ENCODE assay signal across 9 cellular contexts in the genomic region with DNA sequence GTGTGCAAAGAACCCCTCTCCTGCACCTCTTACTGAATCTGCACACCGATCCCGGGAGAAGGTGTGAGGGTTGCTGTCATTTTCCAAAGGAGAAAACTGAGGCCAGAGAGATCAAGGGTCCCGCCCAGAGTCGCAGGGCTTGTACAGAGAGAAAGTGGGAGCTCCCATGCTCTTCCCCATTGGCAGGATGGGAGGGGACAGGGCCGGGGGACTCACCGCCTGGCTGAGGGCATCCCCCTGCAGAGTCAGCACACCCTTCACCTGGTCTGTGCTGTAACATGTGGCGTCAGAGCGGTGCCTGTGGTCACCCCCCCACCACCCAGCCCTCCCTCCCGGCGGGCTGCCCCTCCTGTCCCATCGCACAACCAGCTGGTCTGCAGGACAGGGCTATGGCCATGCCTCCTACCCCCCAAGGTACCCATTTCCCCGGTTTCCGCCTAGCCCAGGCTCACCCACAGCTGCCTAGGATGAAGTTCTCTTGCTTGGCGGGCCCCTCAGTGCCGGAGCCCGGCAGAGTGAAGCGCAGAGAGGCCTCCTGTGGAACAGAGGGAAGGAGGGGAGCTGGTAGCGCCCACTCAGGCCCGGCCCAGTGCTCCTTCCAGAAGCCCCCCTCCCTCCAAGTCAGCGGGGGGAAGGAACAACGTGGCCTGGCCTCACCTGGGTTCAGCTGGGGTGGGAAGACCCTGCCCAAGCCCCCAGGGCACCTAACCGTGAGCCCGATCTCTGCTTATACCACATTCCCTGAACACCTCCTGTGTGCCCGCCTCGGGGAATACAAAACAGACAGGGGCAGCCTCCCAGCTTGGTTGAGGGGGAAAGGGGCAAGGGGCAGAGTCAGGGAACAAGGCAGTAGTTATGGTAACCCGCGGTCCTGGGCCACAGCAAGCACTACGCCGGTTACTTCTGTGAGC. TPM values are rescaled to one million over a fixed set of nuclear protein-coding genes. Genes with fewer than 3 reads are reported as not detected.
A peak's percentile ranks its signal among the peaks of the same experiment; 100 is the strongest.
DNase-seq lines count a peak whose midpoint lies in the region; ATAC-seq and TF ChIP-seq lines count a peak whose summit lies in the region.
"Had no signal": no experiment of that assay in that cellular context is flagged by ENCODE, and none has a peak within 500 bp of the region (broad histone marks: within the 10 kb centered on the region; RNA-seq: fewer than 3 reads in every experiment).

No MANE protein-coding gene starts in this region.

- H3K36me3 Mint-ChIP-seq in T-helper 2 cell treated with Interferon-gamma antibody and Interleukin-4, amounts not matched to agents 5 μg/mL and 100 μg/mL, for 36 hours (ENCODE audit: low read depth): peaks cover 17% of the 10 kb centered on the region

- no peak for TF ChIP-seq CTCF in testis (IDR thresholded peaks at IDR 0.05)

- peaks cover 8% of the 10 kb centered on the region for H3K4me1 Mint-ChIP-seq in T-helper 2 cell treated with Interferon-gamma antibody and Interleukin-4, amounts not matched to agents 5 μg/mL and 100 μg/mL, for 36 hours (ENCODE audit: low read depth)

- peak overlapping the region; percentile 67 for H3K27ac Mint-ChIP-seq in T-helper 2 cell treated with Interferon-gamma antibody and Interleukin-4, amounts not matched to agents 5 μg/mL and 100 μg/mL, for 36 hours

- H3K9me3 Mint-ChIP-seq in T-helper 2 cell treated with Interferon-gamma antibody and Interleukin-4, amounts not matched to agents 5 μg/mL and 100 μg/mL, for 36 hours: no peaks in the 10 kb centered on the region

- no peaks in the 10 kb centered on the region for H3K27me3 Mint-ChIP-seq in T-helper 2 cell treated with Interferon-gamma antibody and Interleukin-4, amounts not matched to agents 5 μg/mL and 100 μg/mL, for 36 hours (ENCODE audit: low read depth)

- peak overlapping the region; percentile 97 for H3K27ac ChIP-seq in angular gyrus (ENCODE audit: low read depth, low read length)
- peak overlapping the region; percentile 97 for H3K27ac ChIP-seq in layer of hippocampus (ENCODE audit: low read depth, low read length)
- H3K27ac ChIP-seq in testis: peak overlapping the region; percentile 50 to 88

- DNase-seq in T-helper 2 cell treated with Interferon-gamma antibody and Interleukin-4, amounts not matched to agents 5 μg/mL and 100 μg/mL, for 36 hours (ENCODE audit: low spot score): no peak
- DNase-seq in T-helper 2 cell (no peak), testis (no peak)

- peak overlapping the region; percentile 77 to 80 for H3K4me3 ChIP-seq in testis

- H3K9me3 ChIP-seq in testis: no peaks in the 10 kb centered on the region

- H3K4me1 ChIP-seq in testis: peaks cover 12% of the 10 kb centered on the region

- TF ChIP-seq POLR2A in testis (IDR thresholded peaks at IDR 0.05): no peak

- ATAC-seq in HG02678 (IDR thresholded peaks at IDR 0.05; ENCODE audit: unreplicated experiment) (no peak), HG03521 (IDR thresholded peaks at IDR 0.05; ENCODE audit: unreplicated experiment) (no peak), HG03025 (IDR thresholded peaks at IDR 0.05; ENCODE audit: low FRiP score, unreplicated experiment) (no peak)

- H3K27me3 ChIP-seq in layer of hippocampus (ENCODE audit: control insufficient read depth, insufficient read depth, low read length) (no peaks in the 10 kb centered on the region), testis (no peaks in the 10 kb centered on the region)

- intact Hi-C loops in testis (cut with DNase I; ENCODE audit: low total_unique reads): no loop called here

- WGBS in testis, 2 donors: 45 to 55% methylated on average over 21 to 29 of the region's 29 CpGs

- H3K36me3 ChIP-seq in testis (ENCODE audit: low read depth, missing control alignments): no peaks in the 10 kb centered on the region

- peak overlapping the region; percentile 82 for H3K4me3 Mint-ChIP-seq in T-helper 2 cell treated with Interferon-gamma antibody and Interleukin-4, amounts not matched to agents 5 μg/mL and 100 μg/mL, for 36 hours

RNA-seq across cellular contexts. Expression of a gene that starts 1.1 kb away (rescaled TPM):
- total RNA-seq in testis: 10 to 100 TPM; 30.0 to 37.0 TPM
- 27.3 TPM for polyA plus RNA-seq in testis (ENCODE audit: insufficient read depth, low read depth, low replicate concordance)

RNA-seq across cellular contexts. Expression of a gene that starts 6.1 kb away (rescaled TPM):
- 1 to 10 TPM; 6.1 to 9.8 TPM for total RNA-seq in testis
- 41.3 TPM for polyA plus RNA-seq in testis (ENCODE audit: insufficient read depth, low read depth, low replicate concordance)
- total RNA-seq: Daoy had no signal

RNA-seq across cellular contexts. Expression of a gene that starts 13.2 kb away (rescaled TPM):
- 10 to 100 TPM; 61.0 to 68.1 TPM for total RNA-seq in testis
- 310 TPM for polyA plus RNA-seq in testis (ENCODE audit: insufficient read depth, low read depth, low replicate concordance)
- total RNA-seq: Daoy had no signal

RNA-seq across cellular contexts. Expression of a gene that starts 34.3 kb away (rescaled TPM):
- total RNA-seq in testis: 10 to 100 TPM; 24.3 to 24.9 TPM
- 12.5 TPM for polyA plus RNA-seq in testis (ENCODE audit: insufficient read depth, low read depth, low replicate concordance)

RNA-seq across cellular contexts. Expression of a gene that starts 45.8 kb away (rescaled TPM):
- 10 to 100 TPM; 70.5 to 83.5 TPM for total RNA-seq in testis
- polyA plus RNA-seq in testis (ENCODE audit: insufficient read depth, low read depth, low replicate concordance): 66.6 TPM
